Comparison of ENCODE assay signal across 29 cellular contexts in genomic region chr4:3437582-3437936, GRCh38. TPM values are rescaled to one million over a fixed set of nuclear protein-coding genes. Genes with fewer than 3 reads are reported as not detected.
DNase-seq lines count a peak whose midpoint lies in the region; ATAC-seq and TF ChIP-seq lines count a peak whose summit lies in the region.
"Had no signal": no experiment of that assay in that cellular context is flagged by ENCODE, and none has a peak within 500 bp of the region (broad histone marks: within the 10 kb centered on the region; RNA-seq: fewer than 3 reads in every experiment).

No MANE protein-coding gene starts in this region.

- H3K36me3 Mint-ChIP-seq in MCF 10A (ENCODE audit: insufficient read depth, unreplicated experiment) (no peaks in the 10 kb centered on the region), glutamatergic neuron (ENCODE audit: unreplicated experiment) (no peaks in the 10 kb centered on the region)

- ATAC-seq in HG02970 (IDR thresholded peaks at IDR 0.05; ENCODE audit: low FRiP score, unreplicated experiment) = no peak

- no peaks in the 10 kb centered on the region for H3K4me1 ChIP-seq in breast epithelium
- H3K4me1 ChIP-seq: BE2C, body of pancreas, HAP-1, prostate gland, sigmoid colon, uterus had no signal

- no peak for TF ChIP-seq EP300 in Ishikawa (IDR thresholded peaks at IDR 0.05; ENCODE audit: borderline replicate concordance)

- H3K9me3 Mint-ChIP-seq in MCF 10A (ENCODE audit: unreplicated experiment) (no peaks in the 10 kb centered on the region), glutamatergic neuron (ENCODE audit: unreplicated experiment) (peaks cover 4% of the 10 kb centered on the region)
- H3K9me3 Mint-ChIP-seq: activated CD4-positive, alpha-beta T cell treated with anti-CD3 and anti-CD28 coated beads, Interleukin-2, amount 10 ng/mL, durations not matched to agents 24 days and 14 days; activated T-cell treated with anti-CD3 and anti-CD28 coated beads, Interleukin-2, amount 50 U/mL, for 24 hours had no signal

- CTCF ChIA-PET in MCF 10A (lab: Yijun Ruan, JAX) = interaction anchor here (0.6 to 2.1 kb wide), 2 partner anchors 43 to 92 kb away, joined by 3 to 7 read pairs; no protein-coding TSS in a partner anchor

- TF ChIP-seq RAD21 in Ishikawa (IDR thresholded peaks at IDR 0.05; ENCODE audit: low read depth) = no peak

- no peak overlapping the region for H3K4me3 ChIP-seq in breast epithelium
- H3K4me3 ChIP-seq: body of pancreas, HAP-1, prostate gland, sigmoid colon, uterus had no signal

- POLR2A ChIA-PET in MCF 10A (lab: Yijun Ruan, JAX) = interaction anchor here (0.5 to 4.3 kb wide), 4 partner anchors 11 to 308 kb away, joined by 3 to 24 read pairs (median 8); partner anchors contain the start of gene RGS12

- no peaks in the 10 kb centered on the region for H3K27me3 ChIP-seq in breast epithelium
- H3K27me3 ChIP-seq: BE2C, body of pancreas, uterus had no signal

- no peak for TF ChIP-seq POLR2A in breast epithelium (IDR thresholded peaks at IDR 0.05)

- H3K4me1 Mint-ChIP-seq in MCF 10A (ENCODE audit: insufficient read depth, unreplicated experiment) (peaks cover 20% of the 10 kb centered on the region), glutamatergic neuron (ENCODE audit: low read depth, unreplicated experiment) (peaks cover 10% of the 10 kb centered on the region)
- H3K4me1 Mint-ChIP-seq: activated CD4-positive, alpha-beta T cell treated with anti-CD3 and anti-CD28 coated beads, Interleukin-2, amount 10 ng/mL, durations not matched to agents 24 days and 14 days had no signal

- intact Hi-C loops in MCF 10A (cut with micrococcal nuclease) = no loop called here
- intact Hi-C loops in breast epithelium (cut with DNase I; ENCODE audit: low total_unique reads) = no loop called here

- no peaks in the 10 kb centered on the region for H3K9me3 ChIP-seq in breast epithelium
- H3K9me3 ChIP-seq: BE2C, body of pancreas, Caco-2, HAP-1, prostate gland, sigmoid colon, uterus had no signal

- H3K4me3 Mint-ChIP-seq in MCF 10A (ENCODE audit: unreplicated experiment) = no peak overlapping the region
- H3K4me3 Mint-ChIP-seq in glutamatergic neuron (ENCODE audit: unreplicated experiment) = no peak overlapping the region
- H3K4me3 Mint-ChIP-seq: activated CD4-positive, alpha-beta T cell treated with anti-CD3 and anti-CD28 coated beads, Interleukin-2, amount 10 ng/mL, durations not matched to agents 24 days and 14 days; activated T-cell treated with anti-CD3 and anti-CD28 coated beads, Interleukin-2, amount 50 U/mL, for 24 hours had no signal

- no peak for TF ChIP-seq CTCF in MCF 10A (IDR thresholded peaks at IDR 0.05; ENCODE audit: unreplicated experiment)
- no peak for TF ChIP-seq CTCF in breast epithelium (IDR thresholded peaks at IDR 0.05)
- TF ChIP-seq CTCF in glutamatergic neuron (IDR thresholded peaks at IDR 0.05; ENCODE audit: partially characterized antibody, unreplicated experiment) = no peak

- no peaks in the 10 kb centered on the region for H3K36me3 ChIP-seq in breast epithelium
- H3K36me3 ChIP-seq: BE2C, HAP-1, prostate gland, sigmoid colon, uterus had no signal

- H3K27ac Mint-ChIP-seq in MCF 10A (ENCODE audit: low read depth, unreplicated experiment) (peak overlapping the region; percentile 91), glutamatergic neuron (ENCODE audit: unreplicated experiment) (no peak overlapping the region)
- H3K27ac Mint-ChIP-seq: activated CD4-positive, alpha-beta T cell treated with anti-CD3 and anti-CD28 coated beads, Interleukin-2, amount 10 ng/mL, durations not matched to agents 24 days and 14 days; activated T-cell treated with anti-CD3 and anti-CD28 coated beads, Interleukin-2, amount 50 U/mL, for 24 hours had no signal

- DNase-seq in MCF 10A (ENCODE audit: unreplicated experiment) (no peak), breast epithelium (ENCODE audit: low spot score in 2 of 2) (no peak), glutamatergic neuron (peak; percentile 13), ureter (ENCODE audit: low spot score) (peak; percentile 68), NK-92 (lab: John Stamatoyannopoulos, UW; ENCODE audit: unreplicated experiment) (no peak)
- no peak for DNase-seq in stimulated activated CD4-positive, alpha-beta T cell treated with anti-CD3 and anti-CD28 coated beads, Interleukin-4, amount 100 ng/mL, for 24 hours
- DNase-seq: activated CD4-positive, alpha-beta T cell treated with anti-CD3 and anti-CD28 coated beads, Interleukin-2, amount 10 ng/mL, durations not matched to agents 24 days and 14 days; activated T-cell treated with anti-CD3 and anti-CD28 coated beads, Interleukin-2, amount 50 U/mL, for 24 hours; BE2C; Caco-2; DND-41; mesendoderm; NCI-H82; RPMI8226; sigmoid colon; stimulated activated naive CD4-positive, alpha-beta T cell treated with Interleukin-2 at 50 U/mL for 16 hours; T-helper 9 cell; uterus had no signal

- H3K27me3 Mint-ChIP-seq in MCF 10A (ENCODE audit: insufficient read depth, unreplicated experiment) (no peaks in the 10 kb centered on the region), glutamatergic neuron (ENCODE audit: unreplicated experiment) (peaks cover 3% of the 10 kb centered on the region)
- H3K27me3 Mint-ChIP-seq: activated CD4-positive, alpha-beta T cell treated with anti-CD3 and anti-CD28 coated beads, Interleukin-2, amount 10 ng/mL, durations not matched to agents 24 days and 14 days; activated T-cell treated with anti-CD3 and anti-CD28 coated beads, Interleukin-2, amount 50 U/mL, for 24 hours had no signal

- no TSS peak for BruUV-seq in MCF 10A (replicated peaks; lab: Mats Ljungman, UMichigan)

- peak overlapping the region in 1 of 2 donors; percentile 38 for H3K27ac ChIP-seq in breast epithelium
- H3K27ac ChIP-seq: body of pancreas, KMS-11, sigmoid colon, uterus, VCaP had no signal

TF ChIP-seq in Ishikawa, 13 proteins besides CTCF, POLR2A, EP300 and RAD21:
- TF ChIP-seq, protein P1, sequence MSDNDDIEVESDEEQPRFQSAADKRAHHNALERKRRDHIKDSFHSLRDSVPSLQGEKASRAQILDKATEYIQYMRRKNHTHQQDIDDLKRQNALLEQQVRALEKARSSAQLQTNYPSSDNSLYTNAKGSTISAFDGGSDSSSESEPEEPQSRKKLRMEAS (IDR thresholded peaks at IDR 0.05) = no peak
- no peak for TF ChIP-seq CREB1 (IDR thresholded peaks at IDR 0.05; ENCODE audit: low read depth)
- no peak for TF ChIP-seq YY1 (IDR thresholded peaks at IDR 0.05; ENCODE audit: low read depth)
- TF ChIP-seq ZBTB7A (IDR thresholded peaks at IDR 0.05; ENCODE audit: low read depth) = peak; percentile 62; the same call in 1 of the 2 replicates

RNA-seq across cellular contexts. Expression of gene HGFAC, which starts 4.2 kb away (rescaled TPM):
- total RNA-seq in MCF 10A (2022) = 0.28 TPM in 1 of 2 replicates, not detected in the other
- 1 to 10 TPM in 1 of 3 donors, under 1 TPM in 1, not detected in 1; 0.59 to 1.3 TPM for total RNA-seq in breast epithelium
- 9.4 TPM for total RNA-seq in glutamatergic neuron (ENCODE audit: unreplicated experiment)
- total RNA-seq in ureter = not detected
- total RNA-seq: activated CD4-positive, alpha-beta T cell treated with anti-CD3 and anti-CD28 coated beads, Interleukin-2, amount 10 ng/mL, durations not matched to agents 24 days and 14 days; activated CD8-positive, alpha-beta memory T cell treated with anti-CD3 and anti-CD28 coated beads for 36 hours; fibroblast of villous mesenchyme; left colon had no signal

RNA-seq across cellular contexts. Expression of gene DOK7, which starts 25.5 kb away (rescaled TPM):
- total RNA-seq in MCF 10A (2022) (1.1 and 5.3 TPM in 2 replicates), breast epithelium (1 to 10 TPM in 2 of 3 donors, not detected in 1; 1.3 to 3.5 TPM), glutamatergic neuron (ENCODE audit: unreplicated experiment) (5.1 TPM), ureter (4.5 TPM)
- total RNA-seq: activated CD4-positive, alpha-beta T cell treated with anti-CD3 and anti-CD28 coated beads, Interleukin-2, amount 10 ng/mL, durations not matched to agents 24 days and 14 days; activated CD8-positive, alpha-beta memory T cell treated with anti-CD3 and anti-CD28 coated beads for 36 hours; endothelial cell of umbilical vein; fibroblast of villous mesenchyme had no signal

Comparison
In these comparisons a context has a peak if more than half of its experiments do, and no peak if none do; other contexts are left out.
1. DNase-seq: peak in glutamatergic neuron (single experiment) and ureter (single experiment); none in MCF 10A (single experiment), breast epithelium (0 of 2), stimulated activated CD4-positive, alpha-beta T cell treated with anti-CD3 and anti-CD28 coated beads, Interleukin-4, amount 100 ng/mL, for 24 hours (single experiment) and NK-92 (single experiment).